In genomic region chr7:74266191-74266963, GRCh38 we compare ENCODE assay signal across 19 cellular contexts. TPM values are rescaled to one million over a fixed set of nuclear protein-coding genes. Genes with fewer than 3 reads are reported as not detected.
DNase-seq lines count a peak whose midpoint lies in the region; FAIRE-seq and TF ChIP-seq lines count a peak whose summit lies in the region.
"Had no signal": no experiment of that assay in that cellular context is flagged by ENCODE, and none has a peak within 500 bp of the region (broad histone marks: within the 10 kb centered on the region; RNA-seq: fewer than 3 reads in every experiment).

No MANE protein-coding gene starts in this region.

- H3K56ac ChIP-seq in mesendoderm (ENCODE audit: low read length): no peak overlapping the region

- H4K8ac ChIP-seq in mesendoderm (ENCODE audit: low read depth, low read length): no peak overlapping the region

- no peak overlapping the region for H2BK15ac ChIP-seq in mesendoderm (replicated peaks; ENCODE audit: low read depth)

- H3K9me3 ChIP-seq in BLaER1 (no peaks in the 10 kb centered on the region), stomach (no peaks in the 10 kb centered on the region)
- H3K9me3 ChIP-seq: A549 had no signal

- no peak overlapping the region for H4K5ac ChIP-seq in mesendoderm (ENCODE audit: low read length)

- DNase-seq in GM18507 (ENCODE audit: extremely low spot score, insufficient read length, low read depth): no peak
- DNase-seq in NOMO-1 (lab: John Stamatoyannopoulos, UW; ENCODE audit: unreplicated experiment in 2 of 2): peak; percentile 49 to 85
- DNase-seq in germinal center (ENCODE audit: low spot score): peak; percentile 24
- DNase-seq in mesendoderm: no peak
- no peak for DNase-seq in NCI-H2107 treated with DMSO at 0.1 percent for 48 hours (lab: John Stamatoyannopoulos, UW; ENCODE audit: unreplicated experiment)
- no peak for DNase-seq in stomach
- DNase-seq: Calu3; CD4-positive, CD25-positive, alpha-beta regulatory T cell; H9; NCI-H1105 treated with DMSO at 0.1 percent for 48 hours; NCI-H187 treated with DMSO at 0.1 percent for 48 hours; NCI-H2171; NCI-H446 treated with DMSO at 0.1 percent for 48 hours; NCI-H748 treated with DMSO at 0.1 percent for 48 hours; SHP77 had no signal

- H3K79me1 ChIP-seq in mesendoderm (ENCODE audit: low read length): no peaks in the 10 kb centered on the region

- H3K4me1 ChIP-seq in BLaER1: peaks cover 68% of the 10 kb centered on the region
- H3K4me1 ChIP-seq in mesendoderm (ENCODE audit: control insufficient read depth, low read depth, low read length): no peaks in the 10 kb centered on the region
- peaks cover 0 to 24% (median 15%) of the 10 kb centered on the region in 4 donors for H3K4me1 ChIP-seq in stomach

- H3K4me2 ChIP-seq in BLaER1 (peak overlapping the region; percentile 75), mesendoderm (ENCODE audit: low read length) (no peak overlapping the region)
- H3K4me2 ChIP-seq: A549 had no signal

- TF ChIP-seq CTCF in stomach (IDR thresholded peaks at IDR 0.05): no peak

- no peak for TF ChIP-seq EP300 in stomach (IDR thresholded peaks at IDR 0.05)

- no peak overlapping the region for H3K9ac ChIP-seq in BLaER1
- H3K9ac ChIP-seq in mesendoderm (ENCODE audit: low read length): no peak overlapping the region

- H3K23ac ChIP-seq in mesendoderm (ENCODE audit: low read length): no peak overlapping the region

- H2AK5ac ChIP-seq in mesendoderm (ENCODE audit: low read length): no peak overlapping the region

- FAIRE-seq in GM18507 (lab: Jason Lieb, UNC): peak; percentile 55
- FAIRE-seq: A549, G401.6, RCC 7860 had no signal

- no CpG with 5 or more reads among the region's 7 CpGs for WGBS in mesendoderm (ENCODE audit: extremely low coverage, insufficient coverage, low lambda C conversion rate)
- WGBS in stomach, 5 donors: 76 to 83% (median 79%) methylated on average over 7 of the region's 7 CpGs

- no peak overlapping the region for H3K18ac ChIP-seq in mesendoderm (ENCODE audit: low read length)

- H3K36me3 ChIP-seq in BLaER1 (no peaks in the 10 kb centered on the region), mesendoderm (ENCODE audit: control insufficient read depth, insufficient read depth, low read length) (no peaks in the 10 kb centered on the region), stomach (no peaks in the 10 kb centered on the region)

- H3K79me2 ChIP-seq in mesendoderm (ENCODE audit: control insufficient read depth, insufficient read depth, low read length): no peaks in the 10 kb centered on the region

- H3K27ac ChIP-seq in BLaER1 (peak overlapping the region; percentile 38; the same call in 1 of the 2 replicates), mesendoderm (ENCODE audit: low read depth, low read length) (no peak overlapping the region), stomach (no peak overlapping the region)
- H3K27ac ChIP-seq: A549 had no signal

- H3K27me3 ChIP-seq in BLaER1 (no peaks in the 10 kb centered on the region), mesendoderm (ENCODE audit: insufficient read depth, low read length, poor library complexity) (no peaks in the 10 kb centered on the region), stomach (no peaks in the 10 kb centered on the region)

- intact Hi-C loops in stomach (cut with DNase I; ENCODE audit: low total_unique reads): no loop called here

- no peak for TF ChIP-seq POLR2A in stomach (IDR thresholded peaks at IDR 0.05)

- H4K20me1 ChIP-seq in BLaER1: no peaks in the 10 kb centered on the region

- H3K4me3 ChIP-seq in BLaER1: no peak overlapping the region
- no peak overlapping the region for H3K4me3 ChIP-seq in mesendoderm (ENCODE audit: low read length)
- no peak overlapping the region for H3K4me3 ChIP-seq in stomach
- H3K4me3 ChIP-seq: A549 had no signal

- no peak overlapping the region for H2BK120ac ChIP-seq in mesendoderm (ENCODE audit: low read depth, low read length)

- H2BK5ac ChIP-seq in mesendoderm (ENCODE audit: low read length): no peak overlapping the region

- H3K4ac ChIP-seq in mesendoderm (ENCODE audit: low read depth, low read length): no peak overlapping the region

RNA-seq across cellular contexts. Expression of gene RFC2, which starts 12.2 kb away (rescaled TPM):
- polyA plus RNA-seq in mesendoderm (2013, experiment 1 of 2): 70.5 TPM
- polyA plus RNA-seq in mesendoderm (2013, experiment 2 of 2): 73.3 TPM
- 10 to 100 TPM in 4 of 5 donors, 1 to 10 TPM in 1; 7.7 to 39.1 (median 18.2) TPM for total RNA-seq in stomach
- polyA plus RNA-seq in stomach: 10 to 100 TPM; 22.0 to 27.8 (median 24.0) TPM

RNA-seq across cellular contexts. Expression of gene CLIP2, which starts 22.8 kb away (rescaled TPM):
- polyA plus RNA-seq in mesendoderm (2013, experiment 1 of 2): 11.1 TPM
- polyA plus RNA-seq in mesendoderm (2013, experiment 2 of 2): 12.8 TPM
- 100 to 1,000 TPM in 1 of 5 donors, 10 to 100 TPM in 4; 20.7 to 485 (median 24.5) TPM for total RNA-seq in stomach
- 10 to 100 TPM in 2 of 3 donors, 1 to 10 TPM in 1; 4.5 to 24.1 (median 10.5) TPM for polyA plus RNA-seq in stomach

RNA-seq across cellular contexts. Expression of gene LAT2, which starts 56.6 kb away (rescaled TPM):
- polyA plus RNA-seq in mesendoderm (2013, experiment 1 of 2): 0.42 TPM
- polyA plus RNA-seq in mesendoderm (2013, experiment 2 of 2): 0.41 TPM
- 100 to 1,000 TPM in 1 of 5 donors, 1 to 10 TPM in 3, under 1 TPM in 1; 0.45 to 150 (median 3.9) TPM for total RNA-seq in stomach
- polyA plus RNA-seq in stomach: 1 to 10 TPM; 6.3 to 8.7 (median 7.2) TPM

Comparison
In these comparisons a context has a peak if more than half of its experiments do, and no peak if none do; other contexts are left out.
1. DNase-seq: peak in NOMO-1 (2 of 2) and germinal center (single experiment); none in GM18507 (single experiment), mesendoderm (single experiment), NCI-H2107 treated with DMSO at 0.1 percent for 48 hours (single experiment) and stomach (single experiment).